ENCODE assay signal across 35 cellular contexts in the genomic region with DNA sequence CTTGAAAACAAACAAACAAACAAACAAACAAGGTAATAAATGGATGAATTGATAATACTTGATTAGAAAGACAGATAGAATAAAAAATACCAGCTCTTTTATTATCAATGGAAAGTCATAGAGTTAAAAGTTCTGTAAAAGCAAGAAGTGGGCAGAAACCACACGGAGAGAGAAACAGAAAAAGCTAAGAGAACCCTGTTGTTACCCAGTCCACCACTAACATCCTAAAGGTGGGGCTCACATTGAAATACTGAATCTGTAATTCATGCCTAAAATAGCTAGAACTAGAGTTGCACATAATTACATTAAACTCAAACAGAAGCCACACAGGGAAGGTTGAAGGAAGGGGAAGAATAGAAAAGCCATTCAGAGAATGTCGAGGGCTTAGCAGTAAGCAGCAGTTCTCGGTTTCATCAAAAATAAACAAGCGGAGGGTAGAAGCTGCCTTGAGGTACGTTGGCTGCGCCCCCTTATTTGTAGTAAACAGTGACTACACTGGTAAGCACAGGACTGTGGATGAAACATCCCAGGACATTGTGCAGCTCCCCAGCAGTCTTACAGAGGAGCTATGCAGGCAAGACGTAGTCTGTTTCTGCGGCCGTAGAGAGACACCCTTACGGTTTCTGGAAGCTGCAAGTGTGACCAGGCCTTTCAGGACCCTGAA.
"Had no signal": no experiment of that assay in that cellular context is flagged by ENCODE, and none has a peak within 500 bp of the region (broad histone marks: within the 10 kb centered on the region; RNA-seq: fewer than 3 reads in every experiment).

No MANE protein-coding gene starts in this region.

- FAIRE-seq: bronchial epithelial cell, RCC 7860 had no signal

- H3K4me2 ChIP-seq: PC-9 had no signal

- ATAC-seq: activated naive CD4-positive, alpha-beta T cell treated with anti-CD3 and anti-CD28 coated beads, Interleukin-2, amount 50 U/mL, for 72 hours; activated T-cell treated with anti-CD3 and anti-CD28 coated beads, Interleukin-2, amount 50 U/mL, for 4 hours; Right ventricle myocardium inferior had no signal

- H3K4me3 ChIP-seq: adrenal gland, PC-9 had no signal

- H3K36me3 ChIP-seq: adrenal gland had no signal

- H3K27me3 ChIP-seq: adrenal gland had no signal

- H3K4me1 ChIP-seq: adrenal gland had no signal

- H3K9me3 ChIP-seq: adrenal gland had no signal

- H2AFZ ChIP-seq: PC-9 had no signal

- DNase-seq: activated B cell treated with CpG ODN at 0.5 μM for 24 hours; activated CD4-positive, alpha-beta memory T cell treated with anti-CD3 and anti-CD28 coated beads for 36 hours; activated CD4-positive, alpha-beta T cell treated with anti-CD3 and anti-CD28 coated beads for 4 hours; activated CD4-positive, alpha-beta T cell treated with anti-CD3 and anti-CD28 coated beads, Interleukin-2, amount 50 U/mL, for 1 hour; activated CD4-positive, CD25-positive, alpha-beta regulatory T cell treated with anti-CD3 and anti-CD28 coated beads, Interleukin-2, amount 50 U/mL, for 72 hours; activated CD8-positive, alpha-beta memory T cell treated with anti-CD3 and anti-CD28 coated beads, Interleukin-2, amount 50 U/mL, for 4 hours; activated gamma-delta T cell treated with Interleukin-2 at 50 U/mL for 16 hours; activated naive CD4-positive, alpha-beta T cell treated with anti-CD3 and anti-CD28 coated beads for 36 hours; activated T-cell treated with anti-CD3 and anti-CD28 coated beads for 4 hours; activated T-cell treated with anti-CD3 and anti-CD28 coated beads, Interleukin-2, amount 50 U/mL, for 4 hours; adrenal gland; anterior cingulate cortex; caudate nucleus; cerebellar nuclear complex; Karpas-422; NCI-H1048; NCI-H1105 treated with DMSO at 0.1 percent for 48 hours; NCI-H1436; NCI-H1694; NCI-H2029; NCI-H345; NCI-H524 treated with DMSO at 0.1 percent for 48 hours; NCI-H748 treated with DMSO at 0.1 percent for 48 hours; PC-9; SIG-M5; SW 1271; T-helper 1 cell; T-helper 2 cell; T-helper 9 cell had no signal

- H3K27ac ChIP-seq: adrenal gland, PC-9, RWPE1, VCaP had no signal
